ENCODE assay signal across 18 cellular contexts in the genomic region with DNA sequence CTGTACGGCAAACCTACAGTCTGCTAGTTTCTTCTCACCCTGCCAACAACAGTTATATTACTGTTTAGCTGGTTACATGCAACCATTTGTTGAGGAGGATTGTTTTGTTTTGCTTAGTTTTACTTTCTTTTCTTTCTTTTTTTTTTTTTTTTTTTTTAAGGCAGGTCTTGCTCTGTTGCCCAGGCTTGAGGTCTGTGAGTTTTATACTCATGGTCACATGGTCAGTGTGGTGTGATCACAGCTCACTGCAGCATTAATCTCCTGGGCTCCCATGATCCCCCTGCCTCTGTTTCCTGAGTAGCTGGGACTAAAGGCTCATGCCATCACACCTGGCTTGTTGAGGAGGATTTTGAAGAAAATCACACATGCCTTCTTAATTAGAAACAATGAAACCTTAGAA.
DNase-seq lines count a peak whose midpoint lies in the region; ATAC-seq and TF ChIP-seq lines count a peak whose summit lies in the region.
"Had no signal": no experiment of that assay in that cellular context is flagged by ENCODE, and none has a peak within 500 bp of the region (broad histone marks: within the 10 kb centered on the region; RNA-seq: fewer than 3 reads in every experiment).

No MANE protein-coding gene starts in this region.

- ATAC-seq in GM21367 (IDR thresholded peaks at IDR 0.05; ENCODE audit: unreplicated experiment): peak; percentile 82
- peak; percentile 83 for ATAC-seq in HG02973 (IDR thresholded peaks at IDR 0.05; ENCODE audit: unreplicated experiment)
- peak; percentile 89 for ATAC-seq in HG03571 (IDR thresholded peaks at IDR 0.05; ENCODE audit: unreplicated experiment)
- no peak for ATAC-seq in T-helper 17 cell
- ATAC-seq: activated T-helper 17 cell treated with anti-CD3 and anti-CD28 coated beads, Interleukin-2, amount 50 U/mL, for 72 hours; HCT116 had no signal

- no peaks in the 10 kb centered on the region for H3K36me3 ChIP-seq in breast epithelium
- H3K36me3 ChIP-seq: brain microvascular endothelial cell, ovary had no signal

- no peak for TF ChIP-seq POLR2A in breast epithelium (IDR thresholded peaks at IDR 0.05)

- H3K4me1 Mint-ChIP-seq in CD14-positive monocyte (no peaks in the 10 kb centered on the region), T-helper 17 cell (no peaks in the 10 kb centered on the region)
- H3K4me1 Mint-ChIP-seq: activated T-helper 17 cell treated with anti-CD3 and anti-CD28 coated beads, Interleukin-2, amount 50 U/mL, for 72 hours had no signal

- H3K27me3 ChIP-seq in breast epithelium: no peaks in the 10 kb centered on the region
- H3K27me3 ChIP-seq: brain microvascular endothelial cell, ovary had no signal

- H3K4me3 ChIP-seq in breast epithelium: no peak overlapping the region
- H3K4me3 ChIP-seq: ovary had no signal

- in situ Hi-C loops in GM13977 (cut with MboI; ENCODE audit: low pct_unique_long_range_greater_than_20kb, low sequenced_read_pairs, unreplicated experiment) (no loop called here), GM13976 (cut with MboI; ENCODE audit: low sequenced_read_pairs, unreplicated experiment) (no loop called here)

- H3K9me3 ChIP-seq in breast epithelium (no peaks in the 10 kb centered on the region), T-helper 17 cell (ENCODE audit: control insufficient read depth, low read length, poor library complexity, severe bottlenecking) (no peaks in the 10 kb centered on the region)
- H3K9me3 ChIP-seq: ovary had no signal

- no peak overlapping the region for H3K27ac Mint-ChIP-seq in CD14-positive monocyte
- no peak overlapping the region for H3K27ac Mint-ChIP-seq in T-helper 17 cell
- H3K27ac Mint-ChIP-seq: activated B cell treated with CpG ODN at 0.5 μM for 24 hours; activated T-helper 17 cell treated with anti-CD3 and anti-CD28 coated beads, Interleukin-2, amount 50 U/mL, for 72 hours; memory B cell; stimulated activated naive CD8-positive, alpha-beta T cell treated with anti-CD3 and anti-CD28 coated beads, Interleukin-15, Interleukin-2, amounts not matched to agents 100 ng/mL and 50 ng/mL, for 24 hours had no signal

- H3K4me3 Mint-ChIP-seq in CD14-positive monocyte: no peak overlapping the region
- no peak overlapping the region for H3K4me3 Mint-ChIP-seq in T-helper 17 cell
- H3K4me3 Mint-ChIP-seq: activated B cell treated with CpG ODN at 0.5 μM for 24 hours; activated T-helper 17 cell treated with anti-CD3 and anti-CD28 coated beads, Interleukin-2, amount 50 U/mL, for 72 hours; memory B cell; stimulated activated naive CD8-positive, alpha-beta T cell treated with anti-CD3 and anti-CD28 coated beads, Interleukin-15, Interleukin-2, amounts not matched to agents 100 ng/mL and 50 ng/mL, for 24 hours had no signal

- peaks cover 0 to 3% (median 0%) of the 10 kb centered on the region in 7 donors for H3K9me3 Mint-ChIP-seq in CD14-positive monocyte
- H3K9me3 Mint-ChIP-seq: activated B cell treated with CpG ODN at 0.5 μM for 24 hours; stimulated activated naive CD8-positive, alpha-beta T cell treated with anti-CD3 and anti-CD28 coated beads, Interleukin-15, Interleukin-2, amounts not matched to agents 100 ng/mL and 50 ng/mL, for 24 hours had no signal

- no peak for TF ChIP-seq CTCF in GM13977 (IDR thresholded peaks at IDR 0.05; ENCODE audit: extremely low read depth, insufficient read depth, missing control alignments)
- no peak for TF ChIP-seq CTCF in CD14-positive monocyte (IDR thresholded peaks at IDR 0.05)
- no peak for TF ChIP-seq CTCF in breast epithelium (IDR thresholded peaks at IDR 0.05)
- no peak for TF ChIP-seq CTCF in GM13976 (IDR thresholded peaks at IDR 0.05; ENCODE audit: borderline replicate concordance, control extremely low read depth, extremely low read depth, insufficient read depth, missing control alignments)

- no peaks in the 10 kb centered on the region for H3K4me1 ChIP-seq in breast epithelium

- intact Hi-C loops in CD14-positive monocyte (cut with micrococcal nuclease) (no loop called here), breast epithelium (cut with DNase I; ENCODE audit: low total_unique reads) (no loop called here)

- DNase-seq in GM13977 (ENCODE audit: low spot score): peak; percentile 5
- DNase-seq in CD14-positive monocyte (ENCODE audit: low spot score): no peak
- no peak for DNase-seq in breast epithelium (ENCODE audit: low spot score in 2 of 2)
- DNase-seq in GM13976 (ENCODE audit: low spot score): no peak
- DNase-seq in T-helper 17 cell: no peak
- DNase-seq: activated B cell treated with CpG ODN at 0.5 μM for 24 hours; brain microvascular endothelial cell; hypothalamus; ovary; Right ventricle myocardium superior; stimulated activated CD4-positive, alpha-beta T cell treated with anti-CD3 and anti-CD28 coated beads, Interleukin-2, amount 100 ng/mL, for 24 hours had no signal

- H3K36me3 Mint-ChIP-seq in CD14-positive monocyte (no peaks in the 10 kb centered on the region), T-helper 17 cell (ENCODE audit: low read depth) (no peaks in the 10 kb centered on the region)
- H3K36me3 Mint-ChIP-seq: memory B cell had no signal

- H3K27ac ChIP-seq in breast epithelium: no peak overlapping the region
- H3K27ac ChIP-seq: brain microvascular endothelial cell, ovary had no signal

- H3K27me3 Mint-ChIP-seq in CD14-positive monocyte (ENCODE audit: low read depth in 3 of 3): no peaks in the 10 kb centered on the region
- H3K27me3 Mint-ChIP-seq in T-helper 17 cell: no peaks in the 10 kb centered on the region
- H3K27me3 Mint-ChIP-seq: activated B cell treated with CpG ODN at 0.5 μM for 24 hours; activated T-helper 17 cell treated with anti-CD3 and anti-CD28 coated beads, Interleukin-2, amount 50 U/mL, for 72 hours; memory B cell; stimulated activated naive CD8-positive, alpha-beta T cell treated with anti-CD3 and anti-CD28 coated beads, Interleukin-15, Interleukin-2, amounts not matched to agents 100 ng/mL and 50 ng/mL, for 24 hours had no signal
